In the genomic region with DNA sequence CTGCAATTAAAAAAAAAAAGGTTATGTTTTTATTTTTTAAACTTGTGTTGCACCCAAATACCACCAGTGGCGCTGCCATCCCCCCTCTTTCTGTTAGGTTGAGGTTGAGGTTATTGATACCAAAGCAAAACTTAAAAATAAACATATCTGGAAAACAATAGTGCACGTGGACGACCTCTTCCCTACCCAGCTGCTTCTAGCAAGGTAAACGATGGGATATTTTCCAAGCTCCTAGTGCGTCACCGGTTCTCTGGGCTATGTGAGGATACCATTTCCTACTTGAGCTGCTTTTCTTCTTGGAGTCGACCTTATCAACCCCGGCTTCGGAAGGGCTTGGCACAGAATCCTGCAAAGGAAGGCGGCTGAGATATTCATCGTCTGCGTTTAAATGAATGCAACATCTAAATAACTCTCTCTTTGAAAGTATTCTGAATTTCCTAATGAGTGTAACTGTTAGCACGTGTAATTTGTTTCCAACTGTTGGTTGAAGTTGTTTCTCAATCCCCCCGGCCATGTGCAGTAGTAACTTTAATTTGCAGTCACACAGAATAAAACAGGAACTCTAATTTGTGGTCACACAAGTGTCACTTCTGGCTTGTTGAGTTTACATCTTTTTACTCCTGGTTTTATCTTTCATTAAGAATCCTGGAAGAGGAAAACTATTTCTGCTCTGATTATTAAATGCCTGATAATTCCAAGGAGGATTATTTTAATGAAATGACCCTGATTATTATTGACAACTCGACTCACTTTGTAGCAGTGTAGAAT, we compare ENCODE assay signal across 8 cellular contexts. TPM values are rescaled to one million over a fixed set of nuclear protein-coding genes. Genes with fewer than 3 reads are reported as not detected.
DNase-seq lines count a peak whose midpoint lies in the region; ATAC-seq and TF ChIP-seq lines count a peak whose summit lies in the region.

No MANE protein-coding gene starts in this region.

- no peaks in the 10 kb centered on the region for H3K27me3 ChIP-seq in GM23338 (ENCODE audit: insufficient read depth)
- no peaks in the 10 kb centered on the region for H3K27me3 ChIP-seq in neutrophil

- H3K27me3 Mint-ChIP-seq in CD14-positive monocyte (ENCODE audit: low read depth in 3 of 3): peaks cover 0 to 2% (median 0%) of the 10 kb centered on the region in 3 donors
- H3K27me3 Mint-ChIP-seq in GM23338 (ENCODE audit: insufficient read depth, low read depth, poor library complexity): peaks cover 7% of the 10 kb centered on the region
- no peaks in the 10 kb centered on the region for H3K27me3 Mint-ChIP-seq in activated CD8-positive, alpha-beta T cell treated with anti-CD3 and anti-CD28 coated beads, Interleukin-2, amount 10 ng/mL, durations not matched to agents 7 days and 5 days (ENCODE audit: low read depth)
- peaks cover 6% of the 10 kb centered on the region for H3K27me3 Mint-ChIP-seq in glutamatergic neuron (ENCODE audit: unreplicated experiment)

- H3K79me2 ChIP-seq in GM23338 (replicated peaks; ENCODE audit: insufficient read depth): peaks cover 49% of the 10 kb centered on the region

- 0 out of 2 replicates have a peak, but pooled peaks cover 19% of the 10 kb centered on the region for H4K20me1 ChIP-seq in GM23338 (replicated peaks; ENCODE audit: insufficient read depth)

- intact Hi-C loops in CD14-positive monocyte (cut with micrococcal nuclease): loop anchor here (2.0 to 10.0 kb wide), 2 partner anchors 67 to 283 kb away; a partner anchor contains a TSS

- H3K36me3 Mint-ChIP-seq in CD14-positive monocyte (peaks cover 7 to 11% of the 10 kb centered on the region in 2 donors), GM23338 (ENCODE audit: low read depth) (peaks cover 3% of the 10 kb centered on the region; the same call in 1 of the 3 replicates), glutamatergic neuron (ENCODE audit: unreplicated experiment) (no peaks in the 10 kb centered on the region)
- peaks cover 23% of the 10 kb centered on the region for H3K36me3 Mint-ChIP-seq in activated CD8-positive, alpha-beta T cell treated with anti-CD3 and anti-CD28 coated beads, Interleukin-2, amount 10 ng/mL, durations not matched to agents 7 days and 5 days (ENCODE audit: low read depth)

- H3K36me3 ChIP-seq in GM23338 (ENCODE audit: insufficient read depth) (no peaks in the 10 kb centered on the region), neutrophil (no peaks in the 10 kb centered on the region)

- ATAC-seq in GM23338: peak; percentile 23
- ATAC-seq in activated CD8-positive, alpha-beta T cell treated with anti-CD3 and anti-CD28 coated beads, Interleukin-2, amount 10 ng/mL, durations not matched to agents 7 days and 5 days: no peak
- ATAC-seq in GM18502 (IDR thresholded peaks at IDR 0.05; ENCODE audit: poor library complexity, unreplicated experiment): no peak
- ATAC-seq in HG03039 (IDR thresholded peaks at IDR 0.05; ENCODE audit: unreplicated experiment): no peak

- H3K4me1 Mint-ChIP-seq in CD14-positive monocyte (peaks cover 41% of the 10 kb centered on the region), GM23338 (peaks cover 31% of the 10 kb centered on the region), glutamatergic neuron (ENCODE audit: low read depth, unreplicated experiment) (peaks cover 10% of the 10 kb centered on the region)
- H3K4me1 Mint-ChIP-seq in activated CD8-positive, alpha-beta T cell treated with anti-CD3 and anti-CD28 coated beads, Interleukin-2, amount 10 ng/mL, durations not matched to agents 7 days and 5 days (ENCODE audit: low read depth): peaks cover 28% of the 10 kb centered on the region

- TF ChIP-seq CTCF in CD14-positive monocyte (IDR thresholded peaks at IDR 0.05): peak; percentile 43
- peak in 1 of 2 experiments; percentile 34; a peak in 3 of 4 replicates for TF ChIP-seq CTCF in GM23338 (conservative IDR thresholded peaks at IDR 0.05; ENCODE audit: low read depth in 2 of 2)
- TF ChIP-seq CTCF in glutamatergic neuron (IDR thresholded peaks at IDR 0.05; ENCODE audit: partially characterized antibody, unreplicated experiment): no peak
- no peak for TF ChIP-seq CTCF in neutrophil (IDR thresholded peaks at IDR 0.05)

- peak overlapping the region; percentile 90; the same call in 1 of the 2 replicates for H3K27ac ChIP-seq in GM23338 (ENCODE audit: low read depth)
- H3K27ac ChIP-seq in neutrophil: peak overlapping the region; percentile 87

- no peaks in the 10 kb centered on the region for H3K9me3 Mint-ChIP-seq in CD14-positive monocyte
- no peaks in the 10 kb centered on the region for H3K9me3 Mint-ChIP-seq in GM23338
- no peaks in the 10 kb centered on the region for H3K9me3 Mint-ChIP-seq in activated CD8-positive, alpha-beta T cell treated with anti-CD3 and anti-CD28 coated beads, Interleukin-2, amount 10 ng/mL, durations not matched to agents 7 days and 5 days (ENCODE audit: insufficient read depth)
- peaks cover 5% of the 10 kb centered on the region for H3K9me3 Mint-ChIP-seq in glutamatergic neuron (ENCODE audit: unreplicated experiment)

- no peaks in the 10 kb centered on the region for H3K9me3 ChIP-seq in neutrophil

- peak overlapping the region; percentile 84 to 96 (median 92) for H3K27ac Mint-ChIP-seq in CD14-positive monocyte
- H3K27ac Mint-ChIP-seq in GM23338: peak overlapping the region; percentile 83
- peak overlapping the region; percentile 98 for H3K27ac Mint-ChIP-seq in activated CD8-positive, alpha-beta T cell treated with anti-CD3 and anti-CD28 coated beads, Interleukin-2, amount 10 ng/mL, durations not matched to agents 7 days and 5 days
- H3K27ac Mint-ChIP-seq in glutamatergic neuron (ENCODE audit: unreplicated experiment): peak overlapping the region; percentile 53

- POLR2A ChIA-PET in activated CD8-positive, alpha-beta T cell treated with anti-CD3 and anti-CD28 coated beads, Interleukin-2, amount 10 ng/mL, durations not matched to agents 7 days and 5 days (lab: Charles Lee): interaction anchor here (0.7 to 4.7 kb wide), 3 partner anchors 11 to 623 kb away, joined by 3 to 93 read pairs (median 3); a partner anchor contains a TSS

- H3F3A ChIP-seq in GM23338 (replicated peaks; ENCODE audit: low read depth): peaks cover 4% of the 10 kb centered on the region; the same call in 1 of the 2 replicates

- peak overlapping the region; percentile 94 for H2AFZ ChIP-seq in GM23338

- peak overlapping the region; percentile 82 for H3K4me2 ChIP-seq in GM23338

- DNase-seq in CD14-positive monocyte (ENCODE audit: low spot score) (peak; percentile 55), GM23338 (ENCODE audit: low spot score) (peak; percentile 69), NCI-H446 (lab: John Stamatoyannopoulos, UW) (peak; percentile 1 to 37), glutamatergic neuron (no peak)
- DNase-seq in activated CD8-positive, alpha-beta T cell treated with anti-CD3 and anti-CD28 coated beads, Interleukin-2, amount 10 ng/mL, durations not matched to agents 7 days and 5 days: peak; percentile 27

- peaks cover 18% of the 10 kb centered on the region for H3K4me1 ChIP-seq in GM23338 (ENCODE audit: insufficient read depth)
- peaks cover 14 to 22% of the 10 kb centered on the region in 2 experiments for H3K4me1 ChIP-seq in neutrophil (ENCODE audit: control insufficient read depth in 1 of 2, insufficient read depth in 1 of 2, low read depth in 1 of 2, low read length in 1 of 2)

- H3K4me3 Mint-ChIP-seq in CD14-positive monocyte (peak overlapping the region; percentile 93 to 96), GM23338 (peak overlapping the region; percentile 84), glutamatergic neuron (ENCODE audit: unreplicated experiment) (peak overlapping the region; percentile 95)
- peak overlapping the region; percentile 97 for H3K4me3 Mint-ChIP-seq in activated CD8-positive, alpha-beta T cell treated with anti-CD3 and anti-CD28 coated beads, Interleukin-2, amount 10 ng/mL, durations not matched to agents 7 days and 5 days

- peak overlapping the region; percentile 99 for H3K4me3 ChIP-seq in GM23338
- peak overlapping the region; percentile 92 to 95 for H3K4me3 ChIP-seq in neutrophil (ENCODE audit: low read depth in 1 of 2, low read length in 1 of 2)

- CTCF ChIA-PET in activated CD8-positive, alpha-beta T cell treated with anti-CD3 and anti-CD28 coated beads, Interleukin-2, amount 10 ng/mL, durations not matched to agents 7 days and 5 days (lab: Charles Lee): interaction anchor here (1.4 to 3.4 kb wide), 4 partner anchors 13 to 65 kb away, joined by 3 to 37 read pairs (median 4); a partner anchor contains a TSS

- H3K9me2 ChIP-seq in GM23338 (ENCODE audit: insufficient read depth): no peaks in the 10 kb centered on the region

TF ChIP-seq in GM23338, 12 proteins besides CTCF, POLR2A, EP300 and RAD21 (continues in another document):
- TF ChIP-seq NANOG (IDR thresholded peaks at IDR 0.05; ENCODE audit: borderline replicate concordance): no peak
- no peak for TF ChIP-seq ZNF114 (CRISPR knock-in tag; IDR thresholded peaks at IDR 0.05)
- TF ChIP-seq, protein P1, sequence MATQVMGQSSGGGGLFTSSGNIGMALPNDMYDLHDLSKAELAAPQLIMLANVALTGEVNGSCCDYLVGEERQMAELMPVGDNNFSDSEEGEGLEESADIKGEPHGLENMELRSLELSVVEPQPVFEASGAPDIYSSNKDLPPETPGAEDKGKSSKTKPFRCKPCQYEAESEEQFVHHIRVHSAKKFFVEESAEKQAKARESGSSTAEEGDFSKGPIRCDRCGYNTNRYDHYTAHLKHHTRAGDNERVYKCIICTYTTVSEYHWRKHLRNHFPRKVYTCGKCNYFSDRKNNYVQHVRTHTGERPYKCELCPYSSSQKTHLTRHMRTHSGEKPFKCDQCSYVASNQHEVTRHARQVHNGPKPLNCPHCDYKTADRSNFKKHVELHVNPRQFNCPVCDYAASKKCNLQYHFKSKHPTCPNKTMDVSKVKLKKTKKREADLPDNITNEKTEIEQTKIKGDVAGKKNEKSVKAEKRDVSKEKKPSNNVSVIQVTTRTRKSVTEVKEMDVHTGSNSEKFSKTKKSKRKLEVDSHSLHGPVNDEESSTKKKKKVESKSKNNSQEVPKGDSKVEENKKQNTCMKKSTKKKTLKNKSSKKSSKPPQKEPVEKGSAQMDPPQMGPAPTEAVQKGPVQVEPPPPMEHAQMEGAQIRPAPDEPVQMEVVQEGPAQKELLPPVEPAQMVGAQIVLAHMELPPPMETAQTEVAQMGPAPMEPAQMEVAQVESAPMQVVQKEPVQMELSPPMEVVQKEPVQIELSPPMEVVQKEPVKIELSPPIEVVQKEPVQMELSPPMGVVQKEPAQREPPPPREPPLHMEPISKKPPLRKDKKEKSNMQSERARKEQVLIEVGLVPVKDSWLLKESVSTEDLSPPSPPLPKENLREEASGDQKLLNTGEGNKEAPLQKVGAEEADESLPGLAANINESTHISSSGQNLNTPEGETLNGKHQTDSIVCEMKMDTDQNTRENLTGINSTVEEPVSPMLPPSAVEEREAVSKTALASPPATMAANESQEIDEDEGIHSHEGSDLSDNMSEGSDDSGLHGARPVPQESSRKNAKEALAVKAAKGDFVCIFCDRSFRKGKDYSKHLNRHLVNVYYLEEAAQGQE (IDR thresholded peaks at IDR 0.05; ENCODE audit: unreplicated experiment): no peak
- no peak for TF ChIP-seq CREB1 (CRISPR knock-in tag; IDR thresholded peaks at IDR 0.05; ENCODE audit: low read depth)

RNA-seq across cellular contexts. Expression of a gene that starts 1.0 kb away (rescaled TPM):
- 10 to 100 TPM; 47.8 to 52.4 TPM for polyA plus RNA-seq in CD14-positive monocyte
- 53.0 and 53.9 TPM in 2 replicates for total RNA-seq in GM23338 (2014; rRNA removed; shearing (Covaris generic))
- polyA plus RNA-seq in GM23338 (2016; fragmentation: Nextera tagmentation; extraction: Ambion mirVana): 22.1 and 26.8 TPM in 2 replicates
- 10 to 100 TPM; 13.5 to 13.9 TPM for total RNA-seq in activated CD8-positive, alpha-beta T cell treated with anti-CD3 and anti-CD28 coated beads, Interleukin-2, amount 10 ng/mL, durations not matched to agents 7 days and 5 days
- 36.2 TPM for total RNA-seq in glutamatergic neuron (ENCODE audit: unreplicated experiment)
